In the genomic region with DNA sequence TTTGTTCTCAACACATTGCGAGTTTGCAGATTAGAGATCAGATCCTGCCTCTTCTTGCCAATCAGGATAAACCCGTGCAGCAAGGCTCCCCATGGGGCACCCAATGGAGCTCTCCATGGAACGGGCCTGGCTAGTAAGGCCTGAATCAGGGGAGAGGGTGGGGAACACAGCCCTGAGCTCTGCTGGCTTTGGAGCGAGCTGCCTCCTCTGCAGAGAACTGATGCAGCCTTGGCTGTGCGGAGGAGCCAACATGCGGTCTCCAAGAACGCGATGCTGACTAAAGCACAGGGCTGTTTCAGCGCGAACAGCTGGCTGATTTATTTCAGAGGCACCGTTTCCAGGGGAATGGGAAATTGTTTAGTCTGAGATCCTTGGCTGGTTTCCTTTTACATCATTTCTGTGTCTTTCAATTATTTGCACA, we compare ENCODE assay signal across 13 cellular contexts.
DNase-seq lines count a peak whose midpoint lies in the region; TF ChIP-seq lines count a peak whose summit lies in the region.
"Had no signal": no experiment of that assay in that cellular context is flagged by ENCODE, and none has a peak within 500 bp of the region (broad histone marks: within the 10 kb centered on the region; RNA-seq: fewer than 3 reads in every experiment).

No MANE protein-coding gene starts in this region.

- H3K36me3 ChIP-seq in HAP-1 (replicated peaks), result no peaks in the 10 kb centered on the region
- H3K36me3 ChIP-seq: BLaER1 treated with 17β-estradiol and CSF1 and Interleukin-3, amounts not matched to agents 10 nM and 100 nM; SJSA1 had no signal

- H3K4me1 ChIP-seq in HAP-1, result no peaks in the 10 kb centered on the region
- H3K4me1 ChIP-seq: BLaER1 treated with 17β-estradiol and CSF1 and Interleukin-3, amounts not matched to agents 10 nM and 100 nM; SJSA1 had no signal

- POLR2A ChIA-PET in AG04449 (lab: Yijun Ruan, JAX), result no interaction called here

- H3K4me3 ChIP-seq in AG04449 (ENCODE audit: low read depth, low read length) (no peak overlapping the region), HAP-1 (no peak overlapping the region)
- H3K4me3 ChIP-seq: BLaER1 treated with 17β-estradiol and CSF1 and Interleukin-3, amounts not matched to agents 10 nM and 100 nM; SJSA1; skin epidermis had no signal

- in situ Hi-C loops in HAP-1 (cut with MboI; ENCODE audit: low sequenced_read_pairs), result no loop called here

- no peaks in the 10 kb centered on the region for H3K9me3 ChIP-seq in HAP-1
- H3K9me3 ChIP-seq: SJSA1 had no signal

- CTCF ChIA-PET in AG04449 (lab: Yijun Ruan, JAX), result interaction anchor here (1.4 kb wide), 2 partner anchors 9 to 31 kb away, joined by 4 to 5 read pairs; no protein-coding TSS in a partner anchor

- H3K27me3 ChIP-seq in HAP-1 (ENCODE audit: low read depth), result peaks cover 24% of the 10 kb centered on the region
- H3K27me3 ChIP-seq: BLaER1 treated with 17β-estradiol and CSF1 and Interleukin-3, amounts not matched to agents 10 nM and 100 nM had no signal

- TF ChIP-seq CTCF in AG04449 (IDR thresholded peaks at IDR 0.05; ENCODE audit: insufficient read depth, low read length, missing control alignments), result no peak

- DNase-seq in AG04449 (ENCODE audit: low read depth, low spot score) (peak; percentile 57), NCI-H2227 (lab: John Stamatoyannopoulos, UW; ENCODE audit: unreplicated experiment) (peak; percentile 78), fibroblast of peridontal ligament (ENCODE audit: extremely low read depth) (peak; percentile 94), mucosa of gallbladder (ENCODE audit: low spot score) (peak; percentile 70), HAP-1 (ENCODE audit: low spot score in 2 of 2) (no peak)
- DNase-seq in activated CD4-positive, CD25-positive, alpha-beta regulatory T cell (lab: John Stamatoyannopoulos, UW), result no peak
- DNase-seq in stimulated activated CD8-positive, alpha-beta memory T cell treated with anti-CD3 and anti-CD28 coated beads, Interleukin-4, amount 100 ng/mL, for 48 hours, result no peak
- DNase-seq in effector CD8-positive, alpha-beta T cell (lab: John Stamatoyannopoulos, UW), result no peak
- DNase-seq: cerebellar nuclear complex, NCI-H1436 had no signal

Comparison
In these comparisons a context has a peak if more than half of its experiments do, and no peak if none do; other contexts are left out.
1. DNase-seq: peak in AG04449 (single experiment), NCI-H2227 (single experiment), fibroblast of peridontal ligament (single experiment) and mucosa of gallbladder (single experiment); none in activated CD4-positive, CD25-positive, alpha-beta regulatory T cell (0 of 4), stimulated activated CD8-positive, alpha-beta memory T cell treated with anti-CD3 and anti-CD28 coated beads, Interleukin-4, amount 100 ng/mL, for 48 hours (single experiment), HAP-1 (0 of 2) and effector CD8-positive, alpha-beta T cell (single experiment).